Comparison of ENCODE assay signal across 8 cellular contexts in the genomic region with DNA sequence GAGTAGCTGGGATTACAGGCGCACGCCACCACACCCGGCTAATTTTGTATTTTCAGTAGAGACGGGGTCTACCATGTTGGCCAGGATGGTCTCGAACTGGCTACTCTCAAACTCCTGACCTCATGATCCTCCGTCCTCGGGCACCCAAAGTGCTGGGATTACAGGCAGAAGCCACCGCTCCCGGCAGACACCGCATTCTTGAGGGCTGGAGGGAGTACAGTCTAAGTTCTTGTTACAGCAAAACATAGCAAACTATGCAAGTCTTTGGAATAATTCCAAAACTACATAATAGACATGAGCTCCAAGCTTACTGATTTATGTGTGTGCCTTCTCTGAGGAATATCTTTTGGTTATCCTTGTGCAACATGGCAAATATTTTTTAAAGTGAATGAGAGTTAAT.
A peak's percentile ranks its signal among the peaks of the same experiment; 100 is the strongest.
DNase-seq lines count a peak whose midpoint lies in the region; ATAC-seq and TF ChIP-seq lines count a peak whose summit lies in the region.
"Not testable (repeated sequence)": the region's sequence is repeated elsewhere in the genome, so short reads cannot be mapped to it uniquely, and the experiment has no call there.

No MANE protein-coding gene starts in this region.

- not testable (repeated sequence) for TF ChIP-seq POLR2A in spleen (IDR thresholded peaks at IDR 0.05)

- not testable (repeated sequence) for BruUV-seq in PC-3 (replicated peaks; lab: Mats Ljungman, UMichigan)

- H3K27ac ChIP-seq in PC-3 (ENCODE audit: low read length); spleen: not testable (repeated sequence)

- not testable (repeated sequence) for H3K9me2 ChIP-seq in PC-3 (replicated peaks; ENCODE audit: low read length)

- not testable (repeated sequence) for H3K27me3 ChIP-seq in PC-3 (ENCODE audit: low read length); spleen (replicated peaks in 1 of 7)

- not testable (repeated sequence) for H4K20me1 ChIP-seq in PC-3 (ENCODE audit: low read length)

- in situ Hi-C loops in astrocyte of the cerebellum (cut with HindIII; ENCODE audit: low sequenced_read_pairs) = not testable (repeated sequence)

- H3K4me1 ChIP-seq in PC-3 (ENCODE audit: insufficient read depth, low read length); spleen: not testable (repeated sequence)

- not testable (repeated sequence) for H2AFZ ChIP-seq in PC-3 (ENCODE audit: low read length)

- H3K36me3 ChIP-seq in PC-3 (ENCODE audit: low read depth, low read length); spleen: not testable (repeated sequence)

- intact Hi-C loops in PC-3 (cut with micrococcal nuclease); spleen (cut with DNase I; ENCODE audit: low total_unique reads): not testable (repeated sequence)

- not testable (repeated sequence) for ATAC-seq in PC-3

- not testable (repeated sequence) for TF ChIP-seq CTCF in PC-3 (conservative IDR thresholded peaks at IDR 0.05; ENCODE audit: low read depth, low read length); astrocyte of the cerebellum (IDR thresholded peaks at IDR 0.05; ENCODE audit: low read depth, low read length, missing control alignments); choroid plexus epithelial cell (conservative IDR thresholded peaks at IDR 0.05; ENCODE audit: low read depth, low read length); fibroblast of pulmonary artery (IDR thresholded peaks at IDR 0.05; ENCODE audit: low read length, missing control alignments); spleen (IDR thresholded peaks at IDR 0.05 in 8 of 11, conservative IDR thresholded peaks at IDR 0.05 in 3 of 11)

- H3K79me2 ChIP-seq in PC-3 (ENCODE audit: low read length) = not testable (repeated sequence)

- H3F3A ChIP-seq in PC-3 (ENCODE audit: low read length, unreplicated experiment) = not testable (repeated sequence)

- POLR2A ChIA-PET in PC-3 (lab: Charles Lee; ENCODE audit: unreplicated experiment) = not testable (repeated sequence)

- H3K9ac ChIP-seq in PC-3 (ENCODE audit: low read length) = not testable (repeated sequence)

- WGBS in spleen, 5 donors = 72 to 87% (median 82%) methylated on average over 7 to 10 of the region's 10 CpGs

- CTCF ChIA-PET in PC-3 (lab: Charles Lee) = not testable (repeated sequence)

- H3K4me3 ChIP-seq in PC-3 (ENCODE audit: low read length); astrocyte of the cerebellum (ENCODE audit: low read depth, low read length); choroid plexus epithelial cell (ENCODE audit: low read depth, low read length); fibroblast of pulmonary artery (replicated peaks; ENCODE audit: low read depth, low read length); spleen: not testable (repeated sequence)

- not testable (repeated sequence) for H3K9me3 ChIP-seq in PC-3 (ENCODE audit: low read length); spleen

- H3K4me2 ChIP-seq in PC-3 (ENCODE audit: low read length) = not testable (repeated sequence)

- DNase-seq in EH (ENCODE audit: low read depth) (peak; percentile 0), PC-3 (peak; percentile 1), astrocyte of the cerebellum (ENCODE audit: low read depth) (peak; percentile 4), choroid plexus epithelial cell (ENCODE audit: low read depth) (peak; percentile 87), fibroblast of pulmonary artery (ENCODE audit: low read depth) (peak; percentile 25), islet precursor cell (peak; percentile 20), non-pigmented ciliary epithelial cell (ENCODE audit: low read depth) (peak; percentile 4), spleen (peak; percentile 34)

Comparison
In these comparisons a context has a peak if more than half of its experiments do, and no peak if none do; other contexts are left out.
1. DNase-seq: peak in every context shown above with its lines; median percentile 87 in choroid plexus epithelial cell; 34 in spleen; 25 in fibroblast of pulmonary artery; 20 in islet precursor cell; 4 in astrocyte of the cerebellum; 4 in non-pigmented ciliary epithelial cell; 1 in PC-3; 0 in EH.